In genomic region chr17:47735536-47736011, GRCh38 we compare ENCODE assay signal across 10 cellular contexts. TPM values are rescaled to one million over a fixed set of nuclear protein-coding genes. Genes with fewer than 3 reads are reported as not detected.
DNase-seq lines count a peak whose midpoint lies in the region; ATAC-seq and TF ChIP-seq lines count a peak whose summit lies in the region.
"Had no signal": no experiment of that assay in that cellular context is flagged by ENCODE, and none has a peak within 500 bp of the region (broad histone marks: within the 10 kb centered on the region; RNA-seq: fewer than 3 reads in every experiment).

No MANE protein-coding gene starts in this region.

- peaks cover 62% of the 10 kb centered on the region for H3K4me1 Mint-ChIP-seq in activated naive CD8-positive, alpha-beta T cell treated with anti-CD3 and anti-CD28 coated beads for 36 hours

- no peaks in the 10 kb centered on the region for H3K9me3 Mint-ChIP-seq in activated naive CD8-positive, alpha-beta T cell treated with anti-CD3 and anti-CD28 coated beads for 36 hours

- TF ChIP-seq CTCF in foreskin keratinocyte (conservative IDR thresholded peaks at IDR 0.05), result no peak

- H3K4me1 ChIP-seq in foreskin keratinocyte, result no peaks in the 10 kb centered on the region

- ATAC-seq in HG03064 (IDR thresholded peaks at IDR 0.05; ENCODE audit: low read depth, unreplicated experiment) (peak; percentile 40), foreskin keratinocyte (no peak)

- peak overlapping the region; percentile 100 for H3K4me3 Mint-ChIP-seq in activated naive CD8-positive, alpha-beta T cell treated with anti-CD3 and anti-CD28 coated beads for 36 hours

- peaks cover 66% of the 10 kb centered on the region for H3K27me3 ChIP-seq in foreskin keratinocyte

- H3K27me3 Mint-ChIP-seq in activated naive CD8-positive, alpha-beta T cell treated with anti-CD3 and anti-CD28 coated beads for 36 hours, result no peaks in the 10 kb centered on the region

- no peak overlapping the region for H3K27ac ChIP-seq in foreskin keratinocyte
- H3K27ac ChIP-seq: epithelial cell of prostate had no signal

- DNase-seq in stimulated activated CD4-positive, alpha-beta T cell treated with anti-CD3 and anti-CD28 coated beads, Interleukin-4, amount 100 ng/mL, for 1 hour, result peak; percentile 17
- no peak for DNase-seq in stimulated activated CD4-positive, alpha-beta T cell treated with anti-CD3 and anti-CD28 coated beads, Interleukin-4, amount 100 ng/mL, for 24 hours
- DNase-seq in activated naive CD8-positive, alpha-beta T cell treated with anti-CD3 and anti-CD28 coated beads for 36 hours, result peak; percentile 38
- DNase-seq in occipital lobe (lab: John Stamatoyannopoulos, UW) (no peak), foreskin keratinocyte (no peak), HCEC 1CT (no peak), activated gamma-delta T cell treated with Interleukin-2 at 50 U/mL for 16 hours (no peak)
- DNase-seq: NCI-H524 had no signal

- H3K27ac Mint-ChIP-seq in activated naive CD8-positive, alpha-beta T cell treated with anti-CD3 and anti-CD28 coated beads for 36 hours, result peak overlapping the region; percentile 97

- peaks cover 54% of the 10 kb centered on the region for H3K36me3 Mint-ChIP-seq in activated naive CD8-positive, alpha-beta T cell treated with anti-CD3 and anti-CD28 coated beads for 36 hours

RNA-seq across cellular contexts. Expression of gene TBX21, which starts 2.5 kb away (rescaled TPM):
- total RNA-seq in activated naive CD8-positive, alpha-beta T cell treated with anti-CD3 and anti-CD28 coated beads for 36 hours, result 10 to 100 TPM; 61.7 to 61.9 TPM
- not detected for total RNA-seq in occipital lobe
- not detected in 2 replicates for total RNA-seq in foreskin keratinocyte
- polyA plus RNA-seq in foreskin keratinocyte, result not detected in 2 replicates

RNA-seq across cellular contexts. Expression of gene TBKBP1, which starts 41.6 kb away (rescaled TPM):
- total RNA-seq in activated naive CD8-positive, alpha-beta T cell treated with anti-CD3 and anti-CD28 coated beads for 36 hours, result 10 to 100 TPM; 11.7 to 11.9 TPM
- total RNA-seq in occipital lobe (11.5 TPM), foreskin keratinocyte (7.3 and 8.7 TPM in 2 replicates)
- 6.2 and 6.9 TPM in 2 replicates for polyA plus RNA-seq in foreskin keratinocyte

Comparison
In these comparisons a context has a peak if more than half of its experiments do, and no peak if none do; other contexts are left out.
1. DNase-seq: peak in stimulated activated CD4-positive, alpha-beta T cell treated with anti-CD3 and anti-CD28 coated beads, Interleukin-4, amount 100 ng/mL, for 1 hour (single experiment) and activated naive CD8-positive, alpha-beta T cell treated with anti-CD3 and anti-CD28 coated beads for 36 hours (single experiment); none in stimulated activated CD4-positive, alpha-beta T cell treated with anti-CD3 and anti-CD28 coated beads, Interleukin-4, amount 100 ng/mL, for 24 hours (single experiment), occipital lobe (single experiment), foreskin keratinocyte (0 of 2), HCEC 1CT (single experiment) and activated gamma-delta T cell treated with Interleukin-2 at 50 U/mL for 16 hours (single experiment).
2. RNA of gene TBX21, which starts 2.5 kb away (total RNA-seq): 61.7 to 61.9 TPM in activated naive CD8-positive, alpha-beta T cell treated with anti-CD3 and anti-CD28 coated beads for 36 hours; not detected in occipital lobe (single experiment) and not detected in foreskin keratinocyte; every median in the first group is over 10 times any median in the second.